8 cellular contexts compared by ENCODE assay signal in the genomic region with DNA sequence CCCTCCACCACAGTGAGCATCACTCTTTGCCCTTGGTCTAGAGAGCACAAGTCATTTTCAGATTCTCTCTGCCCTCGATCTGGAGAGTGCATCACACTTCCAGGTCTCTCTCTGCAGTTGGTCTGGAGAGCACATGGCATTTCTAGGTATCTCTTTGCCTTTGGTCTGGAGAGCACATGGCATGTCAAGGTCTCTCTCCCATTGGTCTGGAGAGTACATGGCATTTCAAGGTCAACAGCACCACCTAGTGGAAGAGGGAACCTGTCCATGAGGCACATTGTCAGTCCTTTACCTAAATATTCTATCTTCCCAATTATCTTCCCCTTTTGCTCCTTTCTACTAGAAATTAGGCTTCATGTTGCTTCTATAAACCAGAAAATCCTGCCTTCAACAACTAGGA.
A peak's percentile ranks its signal among the peaks of the same experiment; 100 is the strongest.
DNase-seq lines count a peak whose midpoint lies in the region; ATAC-seq and TF ChIP-seq lines count a peak whose summit lies in the region.

No MANE protein-coding gene starts in this region.

- H3K36me3 ChIP-seq in endodermal cell (ENCODE audit: control insufficient read depth, insufficient read depth, low read length) = no peaks in the 10 kb centered on the region

- H3K4me3 Mint-ChIP-seq in endodermal cell = no peak overlapping the region
- H3K4me3 Mint-ChIP-seq in activated T-helper 17 cell treated with anti-CD3 and anti-CD28 coated beads, Interleukin-2, amount 50 U/mL, for 72 hours = no peak overlapping the region

- WGBS in endodermal cell (ENCODE audit: insufficient coverage in 1 of 2, insufficient read length in 1 of 2), 2 experiments = 42 to 57% methylated on average over 1 of the region's 1 CpG

- TF ChIP-seq CTCF in GM12872 (IDR thresholded peaks at IDR 0.05; ENCODE audit: insufficient read depth, low read depth, low read length) (peak; percentile 74), endodermal cell (conservative IDR thresholded peaks at IDR 0.05) (peak; percentile 83)

- H3K4me1 Mint-ChIP-seq in endodermal cell = no peaks in the 10 kb centered on the region
- no peaks in the 10 kb centered on the region for H3K4me1 Mint-ChIP-seq in activated T-helper 17 cell treated with anti-CD3 and anti-CD28 coated beads, Interleukin-2, amount 50 U/mL, for 72 hours

- no peak overlapping the region for H3K27ac Mint-ChIP-seq in endodermal cell
- H3K27ac Mint-ChIP-seq in activated T-helper 17 cell treated with anti-CD3 and anti-CD28 coated beads, Interleukin-2, amount 50 U/mL, for 72 hours = no peak overlapping the region

- H3K27ac ChIP-seq in endodermal cell (ENCODE audit: low read depth, low read length) = no peak overlapping the region

- peaks cover 89% of the 10 kb centered on the region for H3K9me3 ChIP-seq in endodermal cell (ENCODE audit: control insufficient read depth, low read length)

- ATAC-seq in HG02678 (IDR thresholded peaks at IDR 0.05; ENCODE audit: unreplicated experiment) = peak; percentile 65
- ATAC-seq in stimulated activated naive CD8-positive, alpha-beta T cell treated with anti-CD3 and anti-CD28 coated beads, Interleukin-15, Interleukin-2, amounts not matched to agents 100 U/mL and 50 U/mL, for 24 hours = no peak
- no peak for ATAC-seq in activated T-helper 17 cell treated with anti-CD3 and anti-CD28 coated beads, Interleukin-2, amount 50 U/mL, for 72 hours (replicated peaks)

- no peaks in the 10 kb centered on the region for H3K27me3 ChIP-seq in endodermal cell (ENCODE audit: control insufficient read depth, insufficient read depth, low read length, poor library complexity, severe bottlenecking)

- no peak overlapping the region for H3K4me3 ChIP-seq in endodermal cell (ENCODE audit: low read length)

- peaks cover 3% of the 10 kb centered on the region for H3K36me3 Mint-ChIP-seq in endodermal cell (ENCODE audit: low read depth)
- no peaks in the 10 kb centered on the region for H3K36me3 Mint-ChIP-seq in activated T-helper 17 cell treated with anti-CD3 and anti-CD28 coated beads, Interleukin-2, amount 50 U/mL, for 72 hours (ENCODE audit: low read depth)

- H3K9me3 Mint-ChIP-seq in endodermal cell = peaks cover 33% of the 10 kb centered on the region
- H3K9me3 Mint-ChIP-seq in activated T-helper 17 cell treated with anti-CD3 and anti-CD28 coated beads, Interleukin-2, amount 50 U/mL, for 72 hours = peaks cover 23% of the 10 kb centered on the region

- H3K9ac ChIP-seq in endodermal cell (ENCODE audit: extremely low read depth, low read length, poor library complexity, severe bottlenecking) = no peak overlapping the region

- H3K4me1 ChIP-seq in endodermal cell (ENCODE audit: control insufficient read depth, insufficient read depth, low read length) = no peaks in the 10 kb centered on the region

- DNase-seq in AG08395 (ENCODE audit: low spot score) (peak; percentile 12), NCI-H526 treated with DMSO at 0.1 percent for 48 hours (lab: John Stamatoyannopoulos, UW) (peak; percentile 9), endodermal cell (peak; percentile 88)
- peak; percentile 19 for DNase-seq in stimulated activated naive CD8-positive, alpha-beta T cell treated with anti-CD3 and anti-CD28 coated beads, Interleukin-15, Interleukin-2, amounts not matched to agents 100 U/mL and 50 U/mL, for 24 hours
- DNase-seq in effector CD4-positive, alpha-beta T cell = no peak

- H3K27me3 Mint-ChIP-seq in endodermal cell (ENCODE audit: insufficient read depth) = peaks cover 11% of the 10 kb centered on the region
- H3K27me3 Mint-ChIP-seq in activated T-helper 17 cell treated with anti-CD3 and anti-CD28 coated beads, Interleukin-2, amount 50 U/mL, for 72 hours = no peaks in the 10 kb centered on the region
